1 cellular context compared by ENCODE assay signal in genomic region chr3:42814914-42815507, GRCh38.
TF ChIP-seq lines count a peak whose summit lies in the region.

No MANE protein-coding gene starts in this region.

TF ChIP-seq in HEK293, 187 proteins besides CTCF, POLR2A, EP300 and RAD21 (continued from another document):
- TF ChIP-seq ZNF555 (tag by site-specific recombination; conservative IDR thresholded peaks at IDR 0.05) (no peak), ZNF585B (tag by site-specific recombination; IDR thresholded peaks at IDR 0.05) (no peak), KLF7 (tag by site-specific recombination; IDR thresholded peaks at IDR 0.05; ENCODE audit: borderline replicate concordance) (no peak), ZNF311 (tag by site-specific recombination; IDR thresholded peaks at IDR 0.05; ENCODE audit: borderline replicate concordance) (no peak), ZNF561 (tag by site-specific recombination; IDR thresholded peaks at IDR 0.05; ENCODE audit: borderline replicate concordance) (peak; percentile 79; the same call in 1 of the 2 replicates), ZNF362 (tag by site-specific recombination; IDR thresholded peaks at IDR 0.05) (no peak), ZBTB17 (tag by site-specific recombination; IDR thresholded peaks at IDR 0.05) (peak; percentile 64), ZEB2 (tag by site-specific recombination; IDR thresholded peaks at IDR 0.05) (0 out of 2 replicates have a peak, but pooled peaks have one; percentile 56), IKZF3 (tag by site-specific recombination; IDR thresholded peaks at IDR 0.05) (peak; percentile 62)
- TF ChIP-seq, protein P1, sequence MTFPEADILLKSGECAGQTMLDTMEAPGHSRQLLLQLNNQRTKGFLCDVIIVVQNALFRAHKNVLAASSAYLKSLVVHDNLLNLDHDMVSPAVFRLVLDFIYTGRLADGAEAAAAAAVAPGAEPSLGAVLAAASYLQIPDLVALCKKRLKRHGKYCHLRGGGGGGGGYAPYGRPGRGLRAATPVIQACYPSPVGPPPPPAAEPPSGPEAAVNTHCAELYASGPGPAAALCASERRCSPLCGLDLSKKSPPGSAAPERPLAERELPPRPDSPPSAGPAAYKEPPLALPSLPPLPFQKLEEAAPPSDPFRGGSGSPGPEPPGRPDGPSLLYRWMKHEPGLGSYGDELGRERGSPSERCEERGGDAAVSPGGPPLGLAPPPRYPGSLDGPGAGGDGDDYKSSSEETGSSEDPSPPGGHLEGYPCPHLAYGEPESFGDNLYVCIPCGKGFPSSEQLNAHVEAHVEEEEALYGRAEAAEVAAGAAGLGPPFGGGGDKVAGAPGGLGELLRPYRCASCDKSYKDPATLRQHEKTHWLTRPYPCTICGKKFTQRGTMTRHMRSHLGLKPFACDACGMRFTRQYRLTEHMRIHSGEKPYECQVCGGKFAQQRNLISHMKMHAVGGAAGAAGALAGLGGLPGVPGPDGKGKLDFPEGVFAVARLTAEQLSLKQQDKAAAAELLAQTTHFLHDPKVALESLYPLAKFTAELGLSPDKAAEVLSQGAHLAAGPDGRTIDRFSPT (tag by site-specific recombination; IDR thresholded peaks at IDR 0.05): no peak
- TF ChIP-seq, protein P2, sequence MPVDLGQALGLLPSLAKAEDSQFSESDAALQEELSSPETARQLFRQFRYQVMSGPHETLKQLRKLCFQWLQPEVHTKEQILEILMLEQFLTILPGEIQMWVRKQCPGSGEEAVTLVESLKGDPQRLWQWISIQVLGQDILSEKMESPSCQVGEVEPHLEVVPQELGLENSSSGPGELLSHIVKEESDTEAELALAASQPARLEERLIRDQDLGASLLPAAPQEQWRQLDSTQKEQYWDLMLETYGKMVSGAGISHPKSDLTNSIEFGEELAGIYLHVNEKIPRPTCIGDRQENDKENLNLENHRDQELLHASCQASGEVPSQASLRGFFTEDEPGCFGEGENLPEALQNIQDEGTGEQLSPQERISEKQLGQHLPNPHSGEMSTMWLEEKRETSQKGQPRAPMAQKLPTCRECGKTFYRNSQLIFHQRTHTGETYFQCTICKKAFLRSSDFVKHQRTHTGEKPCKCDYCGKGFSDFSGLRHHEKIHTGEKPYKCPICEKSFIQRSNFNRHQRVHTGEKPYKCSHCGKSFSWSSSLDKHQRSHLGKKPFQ (tag by site-specific recombination; IDR thresholded peaks at IDR 0.05): peak; percentile 57; the same call in 1 of the 2 replicates
- TF ChIP-seq, protein P3, sequence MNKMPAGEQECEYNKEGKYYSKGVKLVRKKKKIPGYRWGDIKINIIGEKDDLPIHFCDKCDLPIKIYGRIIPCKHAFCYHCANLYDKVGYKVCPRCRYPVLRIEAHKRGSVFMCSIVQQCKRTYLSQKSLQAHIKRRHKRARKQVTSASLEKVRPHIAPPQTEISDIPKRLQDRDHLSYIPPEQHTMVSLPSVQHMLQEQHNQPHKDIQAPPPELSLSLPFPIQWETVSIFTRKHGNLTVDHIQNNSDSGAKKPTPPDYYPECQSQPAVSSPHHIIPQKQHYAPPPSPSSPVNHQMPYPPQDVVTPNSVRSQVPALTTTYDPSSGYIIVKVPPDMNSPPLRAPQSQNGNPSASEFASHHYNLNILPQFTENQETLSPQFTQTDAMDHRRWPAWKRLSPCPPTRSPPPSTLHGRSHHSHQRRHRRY (tag by site-specific recombination; IDR thresholded peaks at IDR 0.05): no peak
